Comparison of ENCODE assay signal across 1 cellular context in genomic region chr6:89081423-89082322, GRCh38.
TF ChIP-seq lines count a peak whose summit lies in the region.

No MANE protein-coding gene starts in this region.

TF ChIP-seq in K562, 482 proteins besides CTCF, POLR2A, EP300 and RAD21 (continued from another document and continues in another):
- TF ChIP-seq ATF2 (CRISPR knock-in tag; IDR thresholded peaks at IDR 0.05) (peak; percentile 91; the same call in 1 of the 2 replicates), RBM17 (IDR thresholded peaks at IDR 0.05; ENCODE audit: borderline replicate concordance, low read depth, low read length) (no peak), ZNF197 (CRISPR knock-in tag; IDR thresholded peaks at IDR 0.05; ENCODE audit: low read depth) (no peak), HEY1 (CRISPR knock-in tag; IDR thresholded peaks at IDR 0.05; ENCODE audit: borderline replicate concordance) (0 out of 2 replicates have a peak, but pooled peaks have one; percentile 32), ZNF511 (CRISPR knock-in tag; IDR thresholded peaks at IDR 0.05) (0 out of 2 replicates have a peak, but pooled peaks have one; percentile 33), NR4A1 (CRISPR knock-in tag; IDR thresholded peaks at IDR 0.05) (no peak), NR4A1 (tag; IDR thresholded peaks at IDR 0.05) (peak; percentile 49; the same call in 1 of the 2 replicates), ZBTB34 (CRISPR knock-in tag; IDR thresholded peaks at IDR 0.05) (no peak), NKRF (IDR thresholded peaks at IDR 0.05; ENCODE audit: borderline replicate concordance) (peak; percentile 34; the same call in 1 of the 2 replicates), SFPQ (IDR thresholded peaks at IDR 0.05; ENCODE audit: low read depth, low read length) (no peak), TFE3 (CRISPR knock-in tag; IDR thresholded peaks at IDR 0.05) (0 out of 2 replicates have a peak, but pooled peaks have one; percentile 3), NEUROD1 (IDR thresholded peaks at IDR 0.05; ENCODE audit: borderline replicate concordance, low read depth, low read length, partially characterized antibody) (peak; percentile 32), ZBTB40 (IDR thresholded peaks at IDR 0.05) (peak; percentile 65; the same call in 1 of the 2 replicates), ZBTB40 (CRISPR knock-in tag; IDR thresholded peaks at IDR 0.05) (no peak), SMARCA4 (IDR thresholded peaks at IDR 0.05) (no peak), U2AF1 (optimal IDR thresholded peaks at IDR 0.05; ENCODE audit: low read depth, low read length) (no peak), BCL6 (CRISPR knock-in tag; IDR thresholded peaks at IDR 0.05) (no peak), ARID1B (IDR thresholded peaks at IDR 0.05) (0 out of 2 replicates have a peak, but pooled peaks have one; percentile 33), CREB1 (IDR thresholded peaks at IDR 0.05) (peak; percentile 81), CREB1 (CRISPR knock-in tag; IDR thresholded peaks at IDR 0.05) (peak; percentile 87), FOXK2 (conservative IDR thresholded peaks at IDR 0.05 in 1 of 2, IDR thresholded peaks at IDR 0.05 in 1 of 2; ENCODE audit: low read depth in 2 of 2) (0 out of 4 replicates have a peak, but pooled peaks of 1 of the 2 experiments have one; percentile 11), HNRNPLL (IDR thresholded peaks at IDR 0.05; ENCODE audit: low read depth, low read length, poor library complexity, severe bottlenecking) (peak; percentile 23), LARP7 (IDR thresholded peaks at IDR 0.05) (no peak), MTA3 (IDR thresholded peaks at IDR 0.05; ENCODE audit: borderline replicate concordance) (peak; percentile 78; the same call in 1 of the 2 replicates), CHCHD3 (CRISPR knock-in tag; IDR thresholded peaks at IDR 0.05) (no peak), ZNF212 (CRISPR knock-in tag; IDR thresholded peaks at IDR 0.05) (no peak), SMARCE1 (IDR thresholded peaks at IDR 0.05) (0 out of 2 replicates have a peak, but pooled peaks have one; percentile 29)
